ENCODE assay signal across 1 cellular context in genomic region chr4:113784497-113785254, GRCh38.
A peak's percentile ranks its signal among the peaks of the same experiment; 100 is the strongest.
TF ChIP-seq lines count a peak whose summit lies in the region.

No MANE protein-coding gene starts in this region.

TF ChIP-seq in HepG2, 621 proteins besides CTCF, POLR2A, EP300 and RAD21 (continued from another document and continues in another):
- no peak for TF ChIP-seq AFF4 (CRISPR knock-in tag; IDR thresholded peaks at IDR 0.05)
- TF ChIP-seq ZFAT (CRISPR knock-in tag; conservative IDR thresholded peaks at IDR 0.05): no peak
- no peak for TF ChIP-seq ZNF619 (CRISPR knock-in tag; IDR thresholded peaks at IDR 0.05)
- TF ChIP-seq ZNF614 (CRISPR knock-in tag; IDR thresholded peaks at IDR 0.05; ENCODE audit: borderline replicate concordance): 0 out of 2 replicates have a peak, but pooled peaks have one; percentile 52
- TF ChIP-seq ZNF878 (CRISPR knock-in tag; IDR thresholded peaks at IDR 0.05): no peak
- no peak for TF ChIP-seq LRRFIP1 (CRISPR knock-in tag; conservative IDR thresholded peaks at IDR 0.05)
- 0 out of 2 replicates have a peak, but pooled peaks have one; percentile 32 for TF ChIP-seq ZNF317 (CRISPR knock-in tag; IDR thresholded peaks at IDR 0.05)
- no peak for TF ChIP-seq RBM22 (optimal IDR thresholded peaks at IDR 0.05; ENCODE audit: low read length)
- TF ChIP-seq SMAD1 (CRISPR knock-in tag; IDR thresholded peaks at IDR 0.05; ENCODE audit: borderline replicate concordance, low read depth): no peak
- TF ChIP-seq ZNF691 (CRISPR knock-in tag; IDR thresholded peaks at IDR 0.05; ENCODE audit: borderline replicate concordance, low read depth): 0 out of 2 replicates have a peak, but pooled peaks have one; percentile 38
- no peak for TF ChIP-seq KDM6A (CRISPR knock-in tag; IDR thresholded peaks at IDR 0.05; ENCODE audit: low read depth)
- TF ChIP-seq FOSL2 (CRISPR knock-in tag; IDR thresholded peaks at IDR 0.05): peak; percentile 89
- TF ChIP-seq IRF9 (CRISPR knock-in tag; IDR thresholded peaks at IDR 0.05; ENCODE audit: borderline replicate concordance): no peak
- peak; percentile 42; the same call in 1 of the 2 replicates for TF ChIP-seq PPARG (CRISPR knock-in tag; conservative IDR thresholded peaks at IDR 0.05)
- no peak for TF ChIP-seq AKNA (CRISPR knock-in tag; IDR thresholded peaks at IDR 0.05; ENCODE audit: borderline replicate concordance)
- TF ChIP-seq NKX3-1 (CRISPR knock-in tag; IDR thresholded peaks at IDR 0.05): no peak
- no peak for TF ChIP-seq ZNF432 (CRISPR knock-in tag; IDR thresholded peaks at IDR 0.05; ENCODE audit: borderline replicate concordance)
- peak; percentile 62; the same call in 1 of the 2 replicates for TF ChIP-seq ZBED4 (CRISPR knock-in tag; IDR thresholded peaks at IDR 0.05; ENCODE audit: borderline replicate concordance)
- no peak for TF ChIP-seq IKZF1 (IDR thresholded peaks at IDR 0.05)
- TF ChIP-seq REL (CRISPR knock-in tag; conservative IDR thresholded peaks at IDR 0.05): no peak
- TF ChIP-seq ZNF775 (CRISPR knock-in tag; IDR thresholded peaks at IDR 0.05; ENCODE audit: borderline replicate concordance): no peak
- no peak for TF ChIP-seq GMEB1 (CRISPR knock-in tag; IDR thresholded peaks at IDR 0.05; ENCODE audit: borderline replicate concordance)
- peak; percentile 40; the same call in 1 of the 2 replicates for TF ChIP-seq IRF2 (CRISPR knock-in tag; IDR thresholded peaks at IDR 0.05)
- peak; percentile 58; the same call in 1 of the 2 replicates for TF ChIP-seq ZNF12 (CRISPR knock-in tag; IDR thresholded peaks at IDR 0.05)
- no peak for TF ChIP-seq ZNF292 (CRISPR knock-in tag; IDR thresholded peaks at IDR 0.05; ENCODE audit: borderline replicate concordance, low read depth)
- TF ChIP-seq HBP1 (CRISPR knock-in tag; IDR thresholded peaks at IDR 0.05; ENCODE audit: low read depth): no peak
- TF ChIP-seq ISX (CRISPR knock-in tag; conservative IDR thresholded peaks at IDR 0.05): no peak
- TF ChIP-seq TERF1 (CRISPR knock-in tag; IDR thresholded peaks at IDR 0.05): no peak
- no peak for TF ChIP-seq ZBTB34 (CRISPR knock-in tag; IDR thresholded peaks at IDR 0.05)
- TF ChIP-seq SATB2 (CRISPR knock-in tag; IDR thresholded peaks at IDR 0.05): no peak
- no peak for TF ChIP-seq HES4 (CRISPR knock-in tag; IDR thresholded peaks at IDR 0.05; ENCODE audit: borderline replicate concordance)
- TF ChIP-seq GATAD1 (CRISPR knock-in tag; IDR thresholded peaks at IDR 0.05): no peak
- TF ChIP-seq MTA1 (CRISPR knock-in tag; IDR thresholded peaks at IDR 0.05; ENCODE audit: borderline replicate concordance): no peak
- no peak for TF ChIP-seq SP4 (CRISPR knock-in tag; IDR thresholded peaks at IDR 0.05)
